ENCODE assay signal across 1 cellular context in the genomic region with DNA sequence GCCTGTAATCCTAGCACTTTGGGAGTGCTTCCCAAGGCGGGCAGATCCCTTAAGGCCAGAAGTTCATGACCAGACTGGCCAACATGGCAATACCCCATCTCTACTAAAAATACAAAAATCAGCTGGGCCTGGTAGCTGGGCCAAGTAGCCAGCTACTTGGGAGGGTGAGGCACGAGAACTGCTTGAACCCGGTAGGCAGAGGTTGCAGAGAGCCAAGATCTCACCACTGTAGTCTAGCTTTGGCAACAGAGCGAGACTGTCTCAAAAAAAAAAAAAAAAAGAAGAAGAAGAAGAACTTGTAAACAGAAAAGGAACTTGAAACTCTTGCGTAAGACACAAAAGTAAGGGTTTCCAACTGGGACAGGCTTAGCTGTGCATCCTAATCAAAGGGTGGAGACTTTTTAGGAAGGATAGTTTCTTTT.
TF ChIP-seq lines count a peak whose summit lies in the region.

No MANE protein-coding gene starts in this region.

TF ChIP-seq in SK-N-SH, 30 proteins besides CTCF, POLR2A, EP300 and RAD21 (continued from another document):
- TF ChIP-seq, protein P1, sequence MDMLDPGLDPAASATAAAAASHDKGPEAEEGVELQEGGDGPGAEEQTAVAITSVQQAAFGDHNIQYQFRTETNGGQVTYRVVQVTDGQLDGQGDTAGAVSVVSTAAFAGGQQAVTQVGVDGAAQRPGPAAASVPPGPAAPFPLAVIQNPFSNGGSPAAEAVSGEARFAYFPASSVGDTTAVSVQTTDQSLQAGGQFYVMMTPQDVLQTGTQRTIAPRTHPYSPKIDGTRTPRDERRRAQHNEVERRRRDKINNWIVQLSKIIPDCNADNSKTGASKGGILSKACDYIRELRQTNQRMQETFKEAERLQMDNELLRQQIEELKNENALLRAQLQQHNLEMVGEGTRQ (IDR thresholded peaks at IDR 0.05; ENCODE audit: borderline replicate concordance, low read depth, low read length) = no peak
- TF ChIP-seq, protein P2, sequence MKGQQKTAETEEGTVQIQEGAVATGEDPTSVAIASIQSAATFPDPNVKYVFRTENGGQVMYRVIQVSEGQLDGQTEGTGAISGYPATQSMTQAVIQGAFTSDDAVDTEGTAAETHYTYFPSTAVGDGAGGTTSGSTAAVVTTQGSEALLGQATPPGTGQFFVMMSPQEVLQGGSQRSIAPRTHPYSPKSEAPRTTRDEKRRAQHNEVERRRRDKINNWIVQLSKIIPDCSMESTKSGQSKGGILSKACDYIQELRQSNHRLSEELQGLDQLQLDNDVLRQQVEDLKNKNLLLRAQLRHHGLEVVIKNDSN (IDR thresholded peaks at IDR 0.05; ENCODE audit: borderline replicate concordance, low read depth) = no peak
- TF ChIP-seq ELF1 (IDR thresholded peaks at IDR 0.05) (no peak), RFX5 (IDR thresholded peaks at IDR 0.05; ENCODE audit: low read length) (no peak), TCF12 (IDR thresholded peaks at IDR 0.05) (no peak), SIN3A (IDR thresholded peaks at IDR 0.05; ENCODE audit: borderline replicate concordance, low read depth, low read length) (no peak)
- TF ChIP-seq, protein P3, sequence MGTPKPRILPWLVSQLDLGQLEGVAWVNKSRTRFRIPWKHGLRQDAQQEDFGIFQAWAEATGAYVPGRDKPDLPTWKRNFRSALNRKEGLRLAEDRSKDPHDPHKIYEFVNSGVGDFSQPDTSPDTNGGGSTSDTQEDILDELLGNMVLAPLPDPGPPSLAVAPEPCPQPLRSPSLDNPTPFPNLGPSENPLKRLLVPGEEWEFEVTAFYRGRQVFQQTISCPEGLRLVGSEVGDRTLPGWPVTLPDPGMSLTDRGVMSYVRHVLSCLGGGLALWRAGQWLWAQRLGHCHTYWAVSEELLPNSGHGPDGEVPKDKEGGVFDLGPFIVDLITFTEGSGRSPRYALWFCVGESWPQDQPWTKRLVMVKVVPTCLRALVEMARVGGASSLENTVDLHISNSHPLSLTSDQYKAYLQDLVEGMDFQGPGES (IDR thresholded peaks at IDR 0.05; ENCODE audit: low read depth, low read length) = no peak
- TF ChIP-seq, protein P4, sequence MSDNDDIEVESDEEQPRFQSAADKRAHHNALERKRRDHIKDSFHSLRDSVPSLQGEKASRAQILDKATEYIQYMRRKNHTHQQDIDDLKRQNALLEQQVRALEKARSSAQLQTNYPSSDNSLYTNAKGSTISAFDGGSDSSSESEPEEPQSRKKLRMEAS (IDR thresholded peaks at IDR 0.05; ENCODE audit: low read depth) = no peak
- TF ChIP-seq, protein P5, sequence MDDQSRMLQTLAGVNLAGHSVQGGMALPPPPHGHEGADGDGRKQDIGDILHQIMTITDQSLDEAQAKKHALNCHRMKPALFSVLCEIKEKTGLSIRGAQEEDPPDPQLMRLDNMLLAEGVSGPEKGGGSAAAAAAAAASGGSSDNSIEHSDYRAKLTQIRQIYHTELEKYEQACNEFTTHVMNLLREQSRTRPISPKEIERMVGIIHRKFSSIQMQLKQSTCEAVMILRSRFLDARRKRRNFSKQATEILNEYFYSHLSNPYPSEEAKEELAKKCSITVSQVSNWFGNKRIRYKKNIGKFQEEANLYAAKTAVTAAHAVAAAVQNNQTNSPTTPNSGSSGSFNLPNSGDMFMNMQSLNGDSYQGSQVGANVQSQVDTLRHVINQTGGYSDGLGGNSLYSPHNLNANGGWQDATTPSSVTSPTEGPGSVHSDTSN (IDR thresholded peaks at IDR 0.05) = no peak
